8 cellular contexts compared by ENCODE assay signal in genomic region chr16:46689492-46690280, GRCh38. TPM values are rescaled to one million over a fixed set of nuclear protein-coding genes. Genes with fewer than 3 reads are reported as not detected.
DNase-seq lines count a peak whose midpoint lies in the region; ATAC-seq and TF ChIP-seq lines count a peak whose summit lies in the region.

ORC6 (plus strand) TSS chr16:46689659; CDS start chr16:46689706, 47 bp downstream.

- WGBS in ovary, 3 donors, result 0% methylated on average over 61 to 73 of the region's 73 CpGs

- no peak within 1 kb of the TSS for H3K27ac Mint-ChIP-seq in activated naive CD4-positive, alpha-beta T cell treated with anti-CD3 and anti-CD28 coated beads, Interleukin-2, amount 50 U/mL, for 72 hours

- no peak for TF ChIP-seq EP300 in ovary (IDR thresholded peaks at IDR 0.05)

- H3K27me3 ChIP-seq in ovary, result no peaks in the 10 kb centered on the region
- no peaks in the 10 kb centered on the region for H3K27me3 ChIP-seq in tibial artery

- peak within 1 kb of the TSS; percentile 94 for H3K27ac ChIP-seq in ovary
- H3K27ac ChIP-seq in tibial artery, result peak within 1 kb of the TSS; percentile 89 to 92

- no peaks in the 10 kb centered on the region for H3K9me3 Mint-ChIP-seq in activated naive CD4-positive, alpha-beta T cell treated with anti-CD3 and anti-CD28 coated beads, Interleukin-2, amount 50 U/mL, for 72 hours

- peaks cover 6% of the 10 kb centered on the region for H3K4me1 ChIP-seq in ovary (ENCODE audit: insufficient read depth)
- H3K4me1 ChIP-seq in tibial artery, result peaks cover 9 to 31% (median 28%) of the 10 kb centered on the region in 4 donors

- DNase-seq in NCI-H1048 (lab: John Stamatoyannopoulos, UW), result peak; percentile 57
- peak; percentile 93 to 97 for DNase-seq in activated naive CD4-positive, alpha-beta T cell treated with anti-CD3 and anti-CD28 coated beads, Interleukin-2, amount 50 U/mL, for 72 hours (ENCODE audit: low spot score in 2 of 2)
- DNase-seq in head of caudate nucleus, result peak; percentile 97 to 100 (median 99)
- DNase-seq in ovary, result peak; percentile 96 to 98 (median 98)
- peak; percentile 98 to 99 for DNase-seq in tibial artery

- H3K4me3 ChIP-seq in ovary, result peak within 1 kb of the TSS; percentile 60
- peak within 1 kb of the TSS; percentile 75 to 78 for H3K4me3 ChIP-seq in tibial artery

- peaks cover 18 to 20% of the 10 kb centered on the region in 2 donors for H3K36me3 Mint-ChIP-seq in activated naive CD4-positive, alpha-beta T cell treated with anti-CD3 and anti-CD28 coated beads, Interleukin-2, amount 50 U/mL, for 72 hours

- intact Hi-C loops in head of caudate nucleus (cut with DNase I) (loop anchor here (2.0 to 10.0 kb wide), 2 partner anchors 115 to 141 kb away; partner anchors contain the start of gene C16orf87), ovary (cut with DNase I) (loop anchor here in 2 of 4 donors (5.0 to 10.0 kb wide), 2 partner anchors 235 to 283 kb away; partner anchors contain the start of gene DNAJA2 (in 1 of the 2)), tibial artery (cut with DNase I; ENCODE audit: low total_unique reads) (loop anchor here (5.0 kb wide), 2 partner anchors 143 to 193 kb away; partner anchors contain the start of genes C16orf87 and GPT2)

- TF ChIP-seq CTCF in ovary (IDR thresholded peaks at IDR 0.05) (peak in 1 of 3 donors; percentile 17), tibial artery (IDR thresholded peaks at IDR 0.05) (peak; percentile 5 to 27)

- peak; percentile 56 for TF ChIP-seq POLR2A in GM10847 (IDR thresholded peaks at IDR 0.05; ENCODE audit: extremely low read depth, insufficient read length)
- no peak for TF ChIP-seq POLR2A in ovary (IDR thresholded peaks at IDR 0.05)

- H3K9me3 ChIP-seq in ovary (no peaks in the 10 kb centered on the region), tibial artery (no peaks in the 10 kb centered on the region)

- ATAC-seq in HG02571 (IDR thresholded peaks at IDR 0.05; ENCODE audit: unreplicated experiment) (peak; percentile 77), SK-N-SH treated with all-trans-retinoic acid at 6 μM for 48 hours (peak; percentile 90)
- ATAC-seq in activated naive CD4-positive, alpha-beta T cell treated with anti-CD3 and anti-CD28 coated beads, Interleukin-2, amount 50 U/mL, for 72 hours, result peak; percentile 84 to 87

- no peaks in the 10 kb centered on the region for H3K36me3 ChIP-seq in ovary
- H3K36me3 ChIP-seq in tibial artery, result no peaks in the 10 kb centered on the region

TF ChIP-seq in SK-N-SH treated with all-trans-retinoic acid at 6 μM for 48 hours, 23 proteins besides CTCF, POLR2A, EP300 and RAD21:
- TF ChIP-seq TCF4 (CRISPR knock-in tag; IDR thresholded peaks at IDR 0.05; ENCODE audit: borderline replicate concordance), result no peak
- no peak for TF ChIP-seq OSR1 (CRISPR knock-in tag; IDR thresholded peaks at IDR 0.05)
- no peak for TF ChIP-seq BACH2 (CRISPR knock-in tag; IDR thresholded peaks at IDR 0.05; ENCODE audit: borderline replicate concordance)
- TF ChIP-seq ZNF8 (CRISPR knock-in tag; IDR thresholded peaks at IDR 0.05), result no peak
- no peak for TF ChIP-seq ZNF565 (CRISPR knock-in tag; conservative IDR thresholded peaks at IDR 0.05; ENCODE audit: low read depth)
- no peak for TF ChIP-seq CSRNP3 (CRISPR knock-in tag; IDR thresholded peaks at IDR 0.05)
- TF ChIP-seq RARB (CRISPR knock-in tag; IDR thresholded peaks at IDR 0.05), result no peak
- TF ChIP-seq TSHZ2 (CRISPR knock-in tag; IDR thresholded peaks at IDR 0.05), result no peak
- no peak for TF ChIP-seq ARNTL (CRISPR knock-in tag; IDR thresholded peaks at IDR 0.05; ENCODE audit: borderline replicate concordance, low read depth)
- TF ChIP-seq PPARA (CRISPR knock-in tag; IDR thresholded peaks at IDR 0.05; ENCODE audit: borderline replicate concordance), result no peak

RNA-seq across cellular contexts. Expression of gene ORC6, which starts in this region (rescaled TPM):
- total RNA-seq in activated naive CD4-positive, alpha-beta T cell treated with anti-CD3 and anti-CD28 coated beads, Interleukin-2, amount 50 U/mL, for 72 hours, result 10 to 100 TPM; 42.9 to 64.0 TPM
- total RNA-seq in ovary, result 1 to 10 TPM in 4 of 7 donors, under 1 TPM in 3; 0.50 to 2.2 (median 1.6) TPM
- 1 to 10 TPM; 1.5 to 2.2 TPM for polyA plus RNA-seq in ovary

Comparison
In these comparisons a context has a peak if more than half of its experiments do, and no peak if none do; other contexts are left out.
1. Peak in every context shown above with its lines: DNase-seq, ATAC-seq, H3K4me3 ChIP-seq and H3K27ac ChIP-seq.
2. RNA of gene ORC6 (total RNA-seq): 42.9 to 64.0 TPM in activated naive CD4-positive, alpha-beta T cell treated with anti-CD3 and anti-CD28 coated beads, Interleukin-2, amount 50 U/mL, for 72 hours; 0.50 to 2.2 TPM in ovary; every median in the first group is over 10 times any median in the second.